In genomic region chr19:8208710-8209110, GRCh38 we compare ENCODE assay signal across 8 cellular contexts. TPM values are rescaled to one million over a fixed set of nuclear protein-coding genes. Genes with fewer than 3 reads are reported as not detected.
DNase-seq lines count a peak whose midpoint lies in the region; ATAC-seq and TF ChIP-seq lines count a peak whose summit lies in the region.

No MANE protein-coding gene starts in this region.

- H3K4me1 Mint-ChIP-seq in activated CD4-positive, alpha-beta memory T cell treated with anti-CD3 and anti-CD28 coated beads for 36 hours (ENCODE audit: low read depth): peaks cover 16% of the 10 kb centered on the region

- H3K4me2 ChIP-seq in hepatocyte: peak overlapping the region; percentile 94

- no peak overlapping the region for H3K27ac Mint-ChIP-seq in activated CD4-positive, alpha-beta memory T cell treated with anti-CD3 and anti-CD28 coated beads for 36 hours

- TF ChIP-seq POLR2A in GM18505 (IDR thresholded peaks at IDR 0.05; ENCODE audit: borderline replicate concordance, extremely low read depth, insufficient read depth, insufficient read length): no peak

- TF ChIP-seq CTCF in hepatocyte (IDR thresholded peaks at IDR 0.05; ENCODE audit: poor library complexity): no peak
- no peak for TF ChIP-seq CTCF in GM20000 (IDR thresholded peaks at IDR 0.05; ENCODE audit: extremely low read depth, missing control alignments)

- peaks cover 42% of the 10 kb centered on the region for H3K79me2 ChIP-seq in hepatocyte

- no peaks in the 10 kb centered on the region for H3K9me3 Mint-ChIP-seq in activated CD4-positive, alpha-beta memory T cell treated with anti-CD3 and anti-CD28 coated beads for 36 hours

- H3K4me1 ChIP-seq in hepatocyte (ENCODE audit: insufficient read depth): peaks cover 24% of the 10 kb centered on the region

- WGBS in hepatocyte (ENCODE audit: low lambda C conversion rate, missing lambda C conversion rate): 6% methylated on average over 14 of the region's 30 CpGs

- intact Hi-C loops in activated CD4-positive, alpha-beta memory T cell treated with anti-CD3 and anti-CD28 coated beads for 36 hours (cut with micrococcal nuclease): loop anchor here (1.0 kb wide), 2 partner anchors 14 to 100 kb away; partner anchors contain the start of gene CD320

- CTCF ChIA-PET in activated CD4-positive, alpha-beta memory T cell treated with anti-CD3 and anti-CD28 coated beads for 36 hours (lab: Charles Lee): interaction anchor here (1.4 kb wide), 1 partner anchor 48 kb away, joined by 4 read pairs; no protein-coding TSS in a partner anchor

- H3K9me3 ChIP-seq in hepatocyte (ENCODE audit: low read depth): no peaks in the 10 kb centered on the region

- no peak for DNase-seq in activated CD4-positive, alpha-beta memory T cell treated with anti-CD3 and anti-CD28 coated beads for 36 hours
- no peak for DNase-seq in hepatocyte (ENCODE audit: low spot score)
- no peak for DNase-seq in GM20000 (ENCODE audit: low spot score)
- no peak for DNase-seq in NCI-H146 treated with DMSO at 0.1 percent for 48 hours (lab: John Stamatoyannopoulos, UW; ENCODE audit: unreplicated experiment)
- DNase-seq in NOMO-1 treated with DMSO at 0.1 percent for 48 hours (lab: John Stamatoyannopoulos, UW; ENCODE audit: unreplicated experiment): no peak

- no peaks in the 10 kb centered on the region for H3K36me3 ChIP-seq in hepatocyte (replicated peaks; ENCODE audit: insufficient read depth, low read depth)

- H4K20me1 ChIP-seq in hepatocyte (ENCODE audit: insufficient read depth, poor library complexity, severe bottlenecking): peaks cover 29% of the 10 kb centered on the region

- H3K27ac ChIP-seq in hepatocyte: peak overlapping the region; percentile 92
- peak overlapping the region in 20 of 21 experiments; percentile 6 to 94 (median 85) for H3K27ac ChIP-seq in skin epidermis

- no peaks in the 10 kb centered on the region for H3K9me2 ChIP-seq in hepatocyte (replicated peaks; ENCODE audit: insufficient read depth)

- peaks cover 6% of the 10 kb centered on the region for H3K36me3 Mint-ChIP-seq in activated CD4-positive, alpha-beta memory T cell treated with anti-CD3 and anti-CD28 coated beads for 36 hours

- H2AFZ ChIP-seq in hepatocyte: peak overlapping the region; percentile 45

- H3K27me3 ChIP-seq in hepatocyte: no peaks in the 10 kb centered on the region

- POLR2A ChIA-PET in activated CD4-positive, alpha-beta memory T cell treated with anti-CD3 and anti-CD28 coated beads for 36 hours (lab: Charles Lee): no interaction called here

- H3K4me3 ChIP-seq in hepatocyte (peak overlapping the region; percentile 30), skin epidermis (peak overlapping the region; percentile 60 to 90 (median 77))

- peak overlapping the region; percentile 68 for H3K4me3 Mint-ChIP-seq in activated CD4-positive, alpha-beta memory T cell treated with anti-CD3 and anti-CD28 coated beads for 36 hours

- H3K27me3 Mint-ChIP-seq in activated CD4-positive, alpha-beta memory T cell treated with anti-CD3 and anti-CD28 coated beads for 36 hours: no peaks in the 10 kb centered on the region

- ATAC-seq in GM18505 (IDR thresholded peaks at IDR 0.05; ENCODE audit: unreplicated experiment) (peak; percentile 35), HG02884 (IDR thresholded peaks at IDR 0.05; ENCODE audit: unreplicated experiment) (peak; percentile 24)

RNA-seq across cellular contexts. Expression of gene CERS4, which starts 0.5 kb away (rescaled TPM):
- 10 to 100 TPM; 24.3 to 25.1 TPM for total RNA-seq in activated CD4-positive, alpha-beta memory T cell treated with anti-CD3 and anti-CD28 coated beads for 36 hours
- total RNA-seq in hepatocyte: 79.6 and 82.6 TPM in 2 replicates
- 69.2 and 86.0 TPM in 2 replicates for polyA plus RNA-seq in hepatocyte

RNA-seq across cellular contexts. Expression of gene FBN3, which starts 59.3 kb away (rescaled TPM):
- total RNA-seq in activated CD4-positive, alpha-beta memory T cell treated with anti-CD3 and anti-CD28 coated beads for 36 hours: not detected
- total RNA-seq in hepatocyte: 9.4 and 11.5 TPM in 2 replicates
- polyA plus RNA-seq in hepatocyte: 6.4 and 7.5 TPM in 2 replicates

Comparison
In these comparisons a context has a peak if more than half of its experiments do, and no peak if none do; other contexts are left out.
1. RNA of gene FBN3, which starts 59.3 kb away (total RNA-seq): 9.4 to 11.5 TPM in hepatocyte; not detected in activated CD4-positive, alpha-beta memory T cell treated with anti-CD3 and anti-CD28 coated beads for 36 hours; every median in the first group is over 10 times any median in the second.